Comparison of ENCODE assay signal across 23 cellular contexts in genomic region chr6:165106261-165106660, GRCh38.
"Had no signal": no experiment of that assay in that cellular context is flagged by ENCODE, and none has a peak within 500 bp of the region (broad histone marks: within the 10 kb centered on the region; RNA-seq: fewer than 3 reads in every experiment).

No MANE protein-coding gene starts in this region.

- H3K4me3 ChIP-seq: Peyer's patch had no signal

- H3K27ac ChIP-seq: brain microvascular endothelial cell, Peyer's patch had no signal

- H3K4me1 ChIP-seq: Peyer's patch had no signal

- H3K36me3 ChIP-seq: brain microvascular endothelial cell, Peyer's patch had no signal

- ATAC-seq: activated T-cell treated with anti-CD3 and anti-CD28 coated beads, Interleukin-2, amount 50 U/mL, for 72 hours had no signal

- H3K27me3 ChIP-seq: brain microvascular endothelial cell, Peyer's patch had no signal

- H3K9me3 ChIP-seq: Peyer's patch had no signal

- DNase-seq: activated B cell treated with CpG ODN at 0.5 μM for 24 hours; activated CD4-positive, alpha-beta memory T cell treated with anti-CD3 and anti-CD28 coated beads, Interleukin-2, amount 10 ng/mL, durations not matched to agents 7 days and 5 days; activated CD4-positive, alpha-beta T cell treated with anti-CD3 and anti-CD28 coated beads for 1 hour; activated CD4-positive, alpha-beta T cell treated with anti-CD3 and anti-CD28 coated beads, Interleukin-2, amount 50 U/mL, for 1 hour; activated gamma-delta T cell treated with Interleukin-2 at 50 U/mL for 16 hours; activated naive CD4-positive, alpha-beta T cell treated with anti-CD3 and anti-CD28 coated beads, Interleukin-2, amount 10 ng/mL, durations not matched to agents 7 days and 5 days; activated naive CD8-positive, alpha-beta T cell treated with anti-CD3 and anti-CD28 coated beads for 36 hours; activated T-cell treated with anti-CD3 and anti-CD28 coated beads for 4 hours; activated T-cell treated with anti-CD3 and anti-CD28 coated beads, Interleukin-2, amount 50 U/mL, for 72 hours; brain microvascular endothelial cell; caudate nucleus; MM.1S; NCI-H1105; NCI-H1436; NCI-H1694 treated with DMSO at 0.1 percent for 48 hours; NCI-H2029 treated with DMSO at 0.1 percent for 48 hours; NCI-H345; NCI-H510A; NCI-H526 treated with DMSO at 0.1 percent for 48 hours; NCI-H82; NK-92 treated with Interleukin-12 subunit alpha and Interleukin-12 subunit beta, amount 100 ng/mL, for 24 hours; Peyer's patch; SHP77 treated with DMSO at 0.1 percent for 48 hours had no signal
